In genomic region chr19:6373096-6373812, GRCh38 we compare ENCODE assay signal across 8 cellular contexts. TPM values are rescaled to one million over a fixed set of nuclear protein-coding genes. Genes with fewer than 3 reads are reported as not detected.
A peak's percentile ranks its signal among the peaks of the same experiment; 100 is the strongest.
DNase-seq lines count a peak whose midpoint lies in the region; ATAC-seq and TF ChIP-seq lines count a peak whose summit lies in the region.

No MANE protein-coding gene starts in this region.

- H3K4me2 ChIP-seq in parathyroid adenoma (ENCODE audit: low read length) = peak overlapping the region; percentile 97

- DNase-seq in GM04504 (ENCODE audit: low read depth) (peak; percentile 95), NCI-H1436 (lab: John Stamatoyannopoulos, UW) (peak; percentile 97), SW 1271 (lab: John Stamatoyannopoulos, UW) (peak; percentile 86 to 96), cardiac muscle cell (ENCODE audit: low read depth in 1 of 2, low spot score in 1 of 2) (peak; percentile 99 to 100), thyroid gland (peak; percentile 97 to 98)
- DNase-seq in activated naive CD8-positive, alpha-beta T cell treated with anti-CD3 and anti-CD28 coated beads, Interleukin-2, amount 50 U/mL, for 16 hours (ENCODE audit: low read depth, low spot score) = peak; percentile 99

- no peaks in the 10 kb centered on the region for H3K79me2 ChIP-seq in parathyroid adenoma

- H2AFZ ChIP-seq in parathyroid adenoma = peak overlapping the region; percentile 96

- TF ChIP-seq CTCF in cardiac muscle cell (IDR thresholded peaks at IDR 0.05; ENCODE audit: low read depth, low read length) (no peak), parathyroid adenoma (IDR thresholded peaks at IDR 0.05) (no peak), thyroid gland (IDR thresholded peaks at IDR 0.05) (no peak)

- H3K27ac ChIP-seq in cardiac muscle cell (peak overlapping the region; percentile 96), parathyroid adenoma (peak overlapping the region; percentile 100), thyroid gland (peak overlapping the region; percentile 93 to 99 (median 98))

- 2 to 3% methylated on average over 21 to 35 of the region's 53 CpGs for WGBS in thyroid gland, 2 donors

- no peaks in the 10 kb centered on the region for H3K27me3 ChIP-seq in cardiac muscle cell
- no peaks in the 10 kb centered on the region for H3K27me3 ChIP-seq in parathyroid adenoma (ENCODE audit: control insufficient read depth, insufficient read depth, low read length)
- H3K27me3 ChIP-seq in thyroid gland = no peaks in the 10 kb centered on the region

- peak overlapping the region; percentile 56 for H3K4me3 ChIP-seq in cardiac muscle cell
- H3K4me3 ChIP-seq in parathyroid adenoma (ENCODE audit: low read depth, low read length) = peak overlapping the region; percentile 99
- peak overlapping the region; percentile 95 to 96 (median 95) for H3K4me3 ChIP-seq in thyroid gland (replicated peaks in 1 of 3)

- peak; percentile 42 for ATAC-seq in HG02840 (IDR thresholded peaks at IDR 0.05; ENCODE audit: low FRiP score, unreplicated experiment)

- H3K9me3 ChIP-seq in cardiac muscle cell (ENCODE audit: low read depth) = no peaks in the 10 kb centered on the region
- no peaks in the 10 kb centered on the region for H3K9me3 ChIP-seq in parathyroid adenoma (ENCODE audit: control insufficient read depth, low read length)
- H3K9me3 ChIP-seq in thyroid gland = no peaks in the 10 kb centered on the region

- peak overlapping the region; percentile 99 for H3K9ac ChIP-seq in parathyroid adenoma

- H3K36me3 ChIP-seq in cardiac muscle cell (peaks cover 12% of the 10 kb centered on the region), parathyroid adenoma (ENCODE audit: control insufficient read depth, insufficient read depth, low read length) (no peaks in the 10 kb centered on the region), thyroid gland (peaks cover 9 to 21% of the 10 kb centered on the region in 2 donors)

- no peak for TF ChIP-seq POLR2A in thyroid gland (IDR thresholded peaks at IDR 0.05)

- intact Hi-C loops in thyroid gland (cut with DNase I) = loop anchor here (10.0 kb wide), 1 partner anchor 52 kb away; the partner anchor contains the start of gene KHSRP

- H3K4me1 ChIP-seq in cardiac muscle cell (ENCODE audit: low read depth) = peaks cover 4% of the 10 kb centered on the region
- no peaks in the 10 kb centered on the region for H3K4me1 ChIP-seq in parathyroid adenoma
- peaks cover 17 to 24% of the 10 kb centered on the region in 2 donors for H3K4me1 ChIP-seq in thyroid gland

RNA-seq across cellular contexts. Expression of gene ALKBH7, which starts 0.7 kb away (rescaled TPM):
- total RNA-seq in cardiac muscle cell (171 and 266 TPM in 2 replicates), thyroid gland (100 to 1,000 TPM in 2 of 4 donors, 10 to 100 TPM in 2; 71.8 to 146 (median 91.4) TPM)
- 126 and 153 TPM in 2 replicates for polyA plus RNA-seq in cardiac muscle cell

RNA-seq across cellular contexts. Expression of gene PSPN, which starts 2.5 kb away (rescaled TPM):
- 1.9 and 3.0 TPM in 2 replicates for total RNA-seq in cardiac muscle cell
- 2.7 and 3.0 TPM in 2 replicates for polyA plus RNA-seq in cardiac muscle cell
- 1 to 10 TPM; 1.1 to 6.7 (median 2.6) TPM for total RNA-seq in thyroid gland

RNA-seq across cellular contexts. Expression of gene CLPP, which starts 11.9 kb away (rescaled TPM):
- total RNA-seq in cardiac muscle cell = 98.0 and 141 TPM in 2 replicates
- polyA plus RNA-seq in cardiac muscle cell = 122 and 124 TPM in 2 replicates
- 100 to 1,000 TPM in 1 of 4 donors, 10 to 100 TPM in 3; 44.6 to 108 (median 63.1) TPM for total RNA-seq in thyroid gland

RNA-seq across cellular contexts. Expression of gene GTF2F1, which starts 19.7 kb away (rescaled TPM):
- total RNA-seq in cardiac muscle cell (81.3 and 96.7 TPM in 2 replicates), thyroid gland (10 to 100 TPM; 50.8 to 57.0 (median 51.4) TPM)
- 37.7 and 43.0 TPM in 2 replicates for polyA plus RNA-seq in cardiac muscle cell

RNA-seq across cellular contexts. Expression of gene ACER1, which starts 39.8 kb away (rescaled TPM):
- total RNA-seq in cardiac muscle cell (not detected in 2 replicates), thyroid gland (under 1 TPM in 1 of 4 donors, not detected in 3; 0.67 TPM)
- not detected in 2 replicates for polyA plus RNA-seq in cardiac muscle cell

Comparison
In these comparisons a context has a peak if more than half of its experiments do, and no peak if none do; other contexts are left out.
1. Peak in every context shown above with its lines: DNase-seq, ATAC-seq, H3K4me3 ChIP-seq and H3K27ac ChIP-seq.